ENCODE assay signal across 8 cellular contexts in the genomic region with DNA sequence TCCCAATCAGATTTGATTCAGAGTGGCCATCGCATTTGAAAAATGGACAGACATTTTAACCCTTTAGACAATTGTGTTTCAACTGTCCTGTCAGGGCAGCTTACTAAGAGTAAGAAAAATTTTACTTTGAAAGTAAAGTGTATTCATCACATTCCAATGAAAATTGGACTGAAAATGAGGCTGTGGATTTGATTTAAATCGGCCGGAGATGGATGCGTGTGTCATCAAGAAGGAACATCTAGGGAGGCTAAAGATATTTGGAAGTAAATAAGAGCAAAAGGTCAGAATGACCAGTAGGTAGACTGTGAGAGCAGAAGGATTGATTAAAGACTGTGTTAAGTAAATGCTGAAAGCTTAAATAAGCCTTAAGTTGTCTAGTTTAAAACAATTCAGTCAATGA. TPM values are rescaled to one million over a fixed set of nuclear protein-coding genes. Genes with fewer than 3 reads are reported as not detected.
DNase-seq lines count a peak whose midpoint lies in the region; ATAC-seq and TF ChIP-seq lines count a peak whose summit lies in the region.

No MANE protein-coding gene starts in this region.

- peaks cover 6% of the 10 kb centered on the region; the same call in 1 of the 2 replicates for H3K9me3 ChIP-seq in HUES6 (ENCODE audit: control insufficient read depth, insufficient read depth, low read depth, low read length)
- no peaks in the 10 kb centered on the region for H3K9me3 ChIP-seq in ascending aorta

- CTCF ChIA-PET in BJ (lab: Yijun Ruan, JAX), result interaction anchor here (1.2 kb wide), 1 partner anchor 16 kb away, joined by 3 read pairs; no protein-coding TSS in a partner anchor

- H3K23ac ChIP-seq in mesendoderm (ENCODE audit: low read length), result no peak overlapping the region

- H2BK15ac ChIP-seq in mesendoderm (replicated peaks; ENCODE audit: low read depth), result no peak overlapping the region

- H2BK5ac ChIP-seq in mesendoderm (ENCODE audit: low read length), result no peak overlapping the region

- H3K36me3 ChIP-seq in BJ (ENCODE audit: control insufficient read depth, insufficient read depth, low read length), result no peaks in the 10 kb centered on the region; the same call in 1 of the 2 replicates
- H3K36me3 ChIP-seq in HUES6 (ENCODE audit: control insufficient read depth, insufficient read depth, low read length), result peaks cover 8% of the 10 kb centered on the region
- H3K36me3 ChIP-seq in mesendoderm (ENCODE audit: control insufficient read depth, insufficient read depth, low read length), result no peaks in the 10 kb centered on the region
- peaks cover 5 to 6% of the 10 kb centered on the region in 2 donors for H3K36me3 ChIP-seq in ascending aorta

- POLR2A ChIA-PET in BJ (lab: Charles Lee), result no interaction called here

- H2BK120ac ChIP-seq in mesendoderm (ENCODE audit: low read depth, low read length), result no peak overlapping the region

- TF ChIP-seq CTCF in BJ (IDR thresholded peaks at IDR 0.05; ENCODE audit: insufficient read depth, low read depth, low read length), result no peak
- TF ChIP-seq CTCF in ascending aorta (IDR thresholded peaks at IDR 0.05), result no peak

- no CpG with 5 or more reads among the region's 4 CpGs for WGBS in mesendoderm (ENCODE audit: extremely low coverage, insufficient coverage, low lambda C conversion rate)

- DNase-seq in BJ (ENCODE audit: low read depth) (no peak), astrocyte of the hippocampus (ENCODE audit: low read depth, low spot score) (peak; percentile 10), mesendoderm (no peak), ascending aorta (ENCODE audit: low spot score in 2 of 2) (no peak), NCI-H146 treated with DMSO at 0.1 percent for 48 hours (lab: John Stamatoyannopoulos, UW; ENCODE audit: unreplicated experiment) (no peak), DMS79 treated with DMSO at 0.1 percent for 48 hours (lab: John Stamatoyannopoulos, UW) (no peak)

- H3K4me3 ChIP-seq in BJ (ENCODE audit: low read depth, low read length) (peak overlapping the region; percentile 84), HUES6 (ENCODE audit: low read depth, low read length) (peak overlapping the region; percentile 90), mesendoderm (ENCODE audit: low read length) (no peak overlapping the region), ascending aorta (peak overlapping the region in 1 of 2 donors; percentile 88)

- no peak overlapping the region for H4K8ac ChIP-seq in mesendoderm (ENCODE audit: low read depth, low read length)

- H3K27ac ChIP-seq in HUES6 (ENCODE audit: low read depth, low read length) (no peak overlapping the region), mesendoderm (ENCODE audit: low read depth, low read length) (no peak overlapping the region), ascending aorta (no peak overlapping the region)

- no peak overlapping the region for H4K5ac ChIP-seq in mesendoderm (ENCODE audit: low read length)

- no peak overlapping the region for H2AK5ac ChIP-seq in mesendoderm (ENCODE audit: low read length)

- H3K4ac ChIP-seq in mesendoderm (ENCODE audit: low read depth, low read length), result no peak overlapping the region

- H3K56ac ChIP-seq in mesendoderm (ENCODE audit: low read length), result peak overlapping the region; percentile 7

- no peak overlapping the region for H3K9ac ChIP-seq in HUES6 (ENCODE audit: low read length)
- peak overlapping the region; percentile 22 for H3K9ac ChIP-seq in mesendoderm (ENCODE audit: low read length)

- peaks cover 19% of the 10 kb centered on the region for H3K79me2 ChIP-seq in mesendoderm (ENCODE audit: control insufficient read depth, insufficient read depth, low read length)

- H3K4me2 ChIP-seq in mesendoderm (ENCODE audit: low read length), result no peak overlapping the region

- H3K27me3 ChIP-seq in BJ (ENCODE audit: control insufficient read depth, insufficient read depth, low read length), result no peaks in the 10 kb centered on the region
- no peaks in the 10 kb centered on the region for H3K27me3 ChIP-seq in HUES6 (ENCODE audit: control insufficient read depth, insufficient read depth, low read length)
- H3K27me3 ChIP-seq in mesendoderm (ENCODE audit: insufficient read depth, low read length, poor library complexity), result no peaks in the 10 kb centered on the region
- H3K27me3 ChIP-seq in ascending aorta, result no peaks in the 10 kb centered on the region

- H3K4me1 ChIP-seq in HUES6 (ENCODE audit: control insufficient read depth, insufficient read depth, low read length) (peaks cover 7% of the 10 kb centered on the region; the same call in 1 of the 2 replicates), mesendoderm (ENCODE audit: control insufficient read depth, low read depth, low read length) (peaks cover 1% of the 10 kb centered on the region), ascending aorta (peaks cover 0 to 13% of the 10 kb centered on the region in 2 donors)

- H3K18ac ChIP-seq in mesendoderm (ENCODE audit: low read length), result no peak overlapping the region

- H3K79me1 ChIP-seq in mesendoderm (ENCODE audit: low read length), result peaks cover 5% of the 10 kb centered on the region

- ATAC-seq in GM18502 (IDR thresholded peaks at IDR 0.05; ENCODE audit: poor library complexity, unreplicated experiment), result no peak

- intact Hi-C loops in ascending aorta (cut with DNase I), result loop anchor here (5.0 to 10.0 kb wide), 2 partner anchors 303 to 635 kb away; partner anchors contain the start of gene GRHPR

RNA-seq across cellular contexts. Expression of gene ZCCHC7, which starts 1.5 kb away (rescaled TPM):
- 23.2 and 25.3 TPM in 2 replicates for polyA plus RNA-seq in BJ (2011; rRNA removed)
- 17.2 and 30.7 TPM in 2 replicates for polyA minus RNA-seq in BJ (2011; rRNA and poly(A)+ RNA removed)
- 33.4 TPM for polyA plus RNA-seq in mesendoderm (2013, experiment 1 of 2)
- 33.7 TPM for polyA plus RNA-seq in mesendoderm (2013, experiment 2 of 2)
- 25.1 TPM for total RNA-seq in ascending aorta
